ENCODE assay signal across 18 cellular contexts in genomic region chr1:247540536-247540935, GRCh38.
"Had no signal": no experiment of that assay in that cellular context is flagged by ENCODE, and none has a peak within 500 bp of the region (broad histone marks: within the 10 kb centered on the region; RNA-seq: fewer than 3 reads in every experiment).

No MANE protein-coding gene starts in this region.

- H3K9me3 ChIP-seq: mucosa of descending colon, neutrophil, psoas muscle, testis, tibial nerve, upper lobe of right lung, vagina had no signal

- H3K4me3 ChIP-seq: mucosa of descending colon, psoas muscle, testis, tibial nerve, upper lobe of right lung, vagina had no signal

- DNase-seq: dermis blood vessel endothelial cell; foreskin melanocyte; head of caudate nucleus; hippocampal formation; left colon; mucosa of descending colon; naive thymus-derived CD8-positive, alpha-beta T cell; psoas muscle; retina; stimulated activated CD4-positive, alpha-beta T cell treated with anti-CD3 and anti-CD28 coated beads, Interleukin-2, amount 100 ng/mL, for 24 hours; stimulated activated CD4-positive, alpha-beta T cell treated with anti-CD3 and anti-CD28 coated beads, Interleukin-4, amount 100 ng/mL, for 4 hours; stimulated activated naive B cell treated with anti-CD40 and anti-IgM and Interleukin-4, amounts not matched to agents 10 μg/mL and 1 μg/mL and 100 μg/mL, for 72 hours; stimulated activated naive CD8-positive, alpha-beta T cell treated with anti-CD3 and anti-CD28 coated beads, Interleukin-15, amount 100 ng/mL, for 72 hours; testis; upper lobe of right lung had no signal

- H3K4me1 Mint-ChIP-seq: stimulated activated naive CD8-positive, alpha-beta T cell treated with anti-CD3 and anti-CD28 coated beads, Interleukin-15, amount 100 ng/mL, for 72 hours had no signal

- H3K4me3 Mint-ChIP-seq: naive thymus-derived CD8-positive, alpha-beta T cell; stimulated activated naive B cell treated with anti-CD40 and anti-IgM and Interleukin-4, amounts not matched to agents 10 μg/mL and 1 μg/mL and 100 μg/mL, for 72 hours; stimulated activated naive CD8-positive, alpha-beta T cell treated with anti-CD3 and anti-CD28 coated beads, Interleukin-15, amount 100 ng/mL, for 72 hours had no signal

- H3K36me3 ChIP-seq: neutrophil, tibial nerve, upper lobe of right lung, vagina had no signal

- H3K27ac Mint-ChIP-seq: naive thymus-derived CD8-positive, alpha-beta T cell; stimulated activated naive B cell treated with anti-CD40 and anti-IgM and Interleukin-4, amounts not matched to agents 10 μg/mL and 1 μg/mL and 100 μg/mL, for 72 hours had no signal

- H3K36me3 Mint-ChIP-seq: naive thymus-derived CD8-positive, alpha-beta T cell; stimulated activated naive B cell treated with anti-CD40 and anti-IgM and Interleukin-4, amounts not matched to agents 10 μg/mL and 1 μg/mL and 100 μg/mL, for 72 hours had no signal

- H3K27me3 ChIP-seq: neutrophil, testis, tibial nerve, upper lobe of right lung, vagina had no signal

- H3K4me1 ChIP-seq: psoas muscle, testis, tibial nerve, upper lobe of right lung, vagina had no signal

- H3K9me3 Mint-ChIP-seq: naive thymus-derived CD8-positive, alpha-beta T cell; stimulated activated naive B cell treated with anti-CD40 and anti-IgM and Interleukin-4, amounts not matched to agents 10 μg/mL and 1 μg/mL and 100 μg/mL, for 72 hours; stimulated activated naive CD8-positive, alpha-beta T cell treated with anti-CD3 and anti-CD28 coated beads, Interleukin-15, amount 100 ng/mL, for 72 hours had no signal
